In genomic region chr9:134422301-134422700, GRCh38 we compare ENCODE assay signal across 12 cellular contexts.
DNase-seq lines count a peak whose midpoint lies in the region; ATAC-seq and TF ChIP-seq lines count a peak whose summit lies in the region.
"Had no signal": no experiment of that assay in that cellular context is flagged by ENCODE, and none has a peak within 500 bp of the region (broad histone marks: within the 10 kb centered on the region; RNA-seq: fewer than 3 reads in every experiment).

No MANE protein-coding gene starts in this region.

- no peaks in the 10 kb centered on the region for H3K27me3 ChIP-seq in body of pancreas
- H3K27me3 ChIP-seq: SJCRH30 had no signal

- H3K9me3 ChIP-seq in body of pancreas: no peaks in the 10 kb centered on the region
- H3K9me3 ChIP-seq: SJCRH30 had no signal

- H3K27ac ChIP-seq in body of pancreas: peak overlapping the region in 3 of 4 donors; percentile 8 to 60 (median 12)
- H3K27ac ChIP-seq: SJCRH30 had no signal

- 42 to 64% methylated on average over 21 of the region's 21 CpGs for WGBS in body of pancreas, 2 donors

- intact Hi-C loops in body of pancreas (cut with DNase I) (no loop called here), sciatic nerve (cut with DNase I) (no loop called here)

- DNase-seq in COLO829 (ENCODE audit: low spot score) (peak; percentile 47), body of pancreas (peak in 2 of 4 donors; percentile 49 to 50), iPS-NIHi11 (ENCODE audit: low spot score) (peak; percentile 79), sciatic nerve (ENCODE audit: low spot score) (no peak), nucleus accumbens (lab: John Stamatoyannopoulos, UW) (no peak), C1 segment of cervical spinal cord (lab: John Stamatoyannopoulos, UW) (no peak)
- no peak for DNase-seq in activated naive CD4-positive, alpha-beta T cell treated with anti-CD3 and anti-CD28 coated beads, Interleukin-2, amount 50 U/mL, for 16 hours
- DNase-seq in stimulated activated CD4-positive, alpha-beta T cell treated with anti-CD3 and anti-CD28 coated beads, Interleukin-1b, Interleukin-23, amount 100 ng/mL, for 48 hours: no peak
- DNase-seq: activated naive CD4-positive, alpha-beta T cell treated with anti-CD3 and anti-CD28 coated beads, Interleukin-2, amount 10 ng/mL, durations not matched to agents 7 days and 5 days; immature natural killer cell; NCI-H2029; SJCRH30 had no signal

- H3K36me3 ChIP-seq in body of pancreas (replicated peaks in 1 of 2; ENCODE audit: insufficient read depth in 1 of 2, low read depth in 2 of 2): peaks cover 0 to 2% of the 10 kb centered on the region in 2 donors

- no peak for TF ChIP-seq CTCF in body of pancreas (IDR thresholded peaks at IDR 0.05)

- ATAC-seq in body of pancreas: peak; percentile 40
- peak; percentile 52 for ATAC-seq in sciatic nerve

- no peak overlapping the region for H3K4me3 ChIP-seq in body of pancreas
- H3K4me3 ChIP-seq: SJCRH30 had no signal

- TF ChIP-seq POLR2A in body of pancreas (IDR thresholded peaks at IDR 0.05): no peak

- H3K4me1 ChIP-seq in body of pancreas: peaks cover 19% of the 10 kb centered on the region
- H3K4me1 ChIP-seq: SJCRH30 had no signal

Comparison
In these comparisons a context has a peak if more than half of its experiments do, and no peak if none do; other contexts are left out.
1. DNase-seq: peak in COLO829 (single experiment) and iPS-NIHi11 (single experiment); none in sciatic nerve (single experiment), activated naive CD4-positive, alpha-beta T cell treated with anti-CD3 and anti-CD28 coated beads, Interleukin-2, amount 50 U/mL, for 16 hours (single experiment), stimulated activated CD4-positive, alpha-beta T cell treated with anti-CD3 and anti-CD28 coated beads, Interleukin-1b, Interleukin-23, amount 100 ng/mL, for 48 hours (single experiment), nucleus accumbens (0 of 56) and C1 segment of cervical spinal cord (0 of 14).